ENCODE assay signal across 23 cellular contexts in the genomic region with DNA sequence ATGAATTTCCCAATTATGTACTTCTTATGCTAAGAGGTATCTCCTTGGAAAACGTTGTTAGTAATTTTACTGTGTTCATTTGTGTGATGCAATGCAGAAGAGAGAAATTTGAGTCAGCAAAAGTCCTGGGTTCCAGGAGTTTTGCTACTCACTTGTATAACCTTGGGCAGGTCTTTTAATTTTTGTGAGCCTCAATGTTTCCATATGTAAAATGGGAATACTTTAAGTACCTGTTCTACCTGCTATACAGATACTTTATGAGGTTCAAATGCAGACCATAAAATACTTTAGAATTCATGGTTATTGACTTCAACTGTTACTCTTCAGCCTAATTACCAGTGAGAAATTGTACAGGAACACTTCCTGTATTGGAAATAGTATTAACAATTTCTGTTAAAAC.
"Had no signal": no experiment of that assay in that cellular context is flagged by ENCODE, and none has a peak within 500 bp of the region (broad histone marks: within the 10 kb centered on the region; RNA-seq: fewer than 3 reads in every experiment).

No MANE protein-coding gene starts in this region.

- H3K4me3 ChIP-seq: adrenal gland, breast epithelium, coronary artery, gastroesophageal sphincter, pancreas, psoas muscle, thyroid gland, upper lobe of right lung had no signal

- FAIRE-seq: astrocyte, pancreas, TTC549 had no signal

- DNase-seq: activated CD4-positive, alpha-beta T cell treated with anti-CD3 and anti-CD28 coated beads, Interleukin-2, amount 10 ng/mL, durations not matched to agents 7 days and 5 days; activated CD4-positive, CD25-positive, alpha-beta regulatory T cell treated with anti-CD3 and anti-CD28 coated beads, Interleukin-2, amount 50 U/mL, for 72 hours; activated CD8-positive, alpha-beta T cell treated with anti-CD3 and anti-CD28 coated beads, Interleukin-2, amount 10 ng/mL, durations not matched to agents 7 days and 5 days; activated naive CD4-positive, alpha-beta T cell; activated T-cell treated with anti-CD3 and anti-CD28 coated beads, Interleukin-2, amount 50 U/mL, for 1 hour; adrenal gland; cerebellar nuclear complex; hypothalamus; islet precursor cell; left cardiac atrium; pancreas; psoas muscle; right cardiac atrium; stimulated activated CD4-positive, alpha-beta T cell treated with anti-CD3 and anti-CD28 coated beads, Interleukin-12 subunit alpha, Interleukin-12 subunit beta, amount 100 ng/mL, for 4 hours; substantia nigra; upper lobe of right lung; WERI-Rb-1 had no signal

- H3K36me3 ChIP-seq: adrenal gland, breast epithelium, pancreas, thyroid gland, WERI-Rb-1 had no signal

- H3K27ac ChIP-seq: adrenal gland, breast epithelium, coronary artery, gastroesophageal sphincter, pancreas, psoas muscle, thyroid gland, upper lobe of right lung, WERI-Rb-1 had no signal

- H3K9me3 ChIP-seq: adrenal gland, breast epithelium, gastroesophageal sphincter, pancreas, psoas muscle, thyroid gland, upper lobe of right lung had no signal

- H3K27me3 ChIP-seq: adrenal gland, breast epithelium, gastroesophageal sphincter, pancreas, thyroid gland, upper lobe of right lung had no signal
